ENCODE assay signal across 15 cellular contexts in the genomic region with DNA sequence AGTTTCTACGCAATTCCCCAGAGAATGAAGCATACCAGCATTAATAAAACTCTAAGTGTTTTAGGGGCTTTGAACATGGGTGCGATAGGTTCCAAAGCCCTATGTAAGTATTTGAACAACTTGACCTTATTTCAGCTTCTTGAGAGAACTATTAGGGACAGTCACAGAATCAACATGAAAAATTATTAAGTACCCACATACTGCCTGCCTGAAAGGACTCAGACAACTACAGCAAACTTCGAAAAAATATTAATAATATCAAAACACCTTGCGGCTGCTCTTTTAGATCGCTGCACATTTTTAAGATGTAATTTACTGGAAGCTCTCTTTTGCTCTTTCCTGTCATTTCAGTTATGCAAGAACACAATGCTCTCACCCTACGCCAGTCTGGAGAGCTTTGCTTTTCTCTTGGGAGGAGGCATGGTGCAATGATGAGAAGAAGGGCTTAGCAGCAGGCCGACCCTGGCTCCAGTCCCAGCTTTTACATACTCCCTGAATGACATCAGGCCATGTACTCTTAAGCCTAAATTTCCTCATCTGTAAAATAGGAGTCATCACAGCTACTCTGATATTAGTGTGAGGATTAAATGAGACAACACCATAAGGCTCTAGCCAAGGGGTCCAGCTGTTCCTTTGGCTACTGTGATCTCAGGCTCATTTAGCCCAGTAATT.
DNase-seq lines count a peak whose midpoint lies in the region; ATAC-seq, FAIRE-seq and TF ChIP-seq lines count a peak whose summit lies in the region.
"Had no signal": no experiment of that assay in that cellular context is flagged by ENCODE, and none has a peak within 500 bp of the region (broad histone marks: within the 10 kb centered on the region; RNA-seq: fewer than 3 reads in every experiment).

No MANE protein-coding gene starts in this region.

- ATAC-seq in left lung (peak; percentile 96), upper lobe of left lung (ENCODE audit: low FRiP score in 2 of 2) (peak; percentile 88 to 95)
- no peak for ATAC-seq in effector memory CD8-positive, alpha-beta T cell (replicated peaks)

- no peak overlapping the region for H3K27ac Mint-ChIP-seq in effector memory CD8-positive, alpha-beta T cell

- H3K4me3 ChIP-seq in choroid plexus epithelial cell (ENCODE audit: low read depth, low read length) (no peak overlapping the region), left lung (no peak overlapping the region), upper lobe of left lung (no peak overlapping the region)

- peak in 2 of 4 donors; percentile 77 to 86 for TF ChIP-seq EP300 in upper lobe of left lung (IDR thresholded peaks at IDR 0.05)

- intact Hi-C loops in left lung (cut with DNase I): no loop called here

- no peak for TF ChIP-seq POLR2A in upper lobe of left lung (IDR thresholded peaks at IDR 0.05)

- no peaks in the 10 kb centered on the region for H3K4me1 Mint-ChIP-seq in effector memory CD8-positive, alpha-beta T cell (ENCODE audit: low read depth in 2 of 2)

- H3K27me3 Mint-ChIP-seq in effector memory CD8-positive, alpha-beta T cell: no peaks in the 10 kb centered on the region

- WGBS in upper lobe of left lung, 2 donors: 59 to 67% methylated on average over 7 of the region's 7 CpGs

- no peaks in the 10 kb centered on the region for H3K36me3 Mint-ChIP-seq in effector memory CD8-positive, alpha-beta T cell (ENCODE audit: insufficient read depth)

- H3K27ac ChIP-seq in left lung (peak overlapping the region; percentile 15 to 19), upper lobe of left lung (peak overlapping the region in 3 of 4 donors; percentile 1 to 42 (median 4))
- H3K27ac ChIP-seq: 22Rv1 had no signal

- TF ChIP-seq CTCF in choroid plexus epithelial cell (conservative IDR thresholded peaks at IDR 0.05; ENCODE audit: low read depth, low read length) (no peak), left lung (IDR thresholded peaks at IDR 0.05) (no peak), upper lobe of left lung (IDR thresholded peaks at IDR 0.05) (no peak)

- H3K9me3 Mint-ChIP-seq in effector memory CD8-positive, alpha-beta T cell: peaks cover 0 to 2% of the 10 kb centered on the region in 2 donors

- DNase-seq in DMS 273 (lab: John Stamatoyannopoulos, UW; ENCODE audit: unreplicated experiment): peak; percentile 19
- DNase-seq in DMS 273 treated with DMSO at 0.1 percent for 48 hours (lab: John Stamatoyannopoulos, UW): no peak
- peak; percentile 81 for DNase-seq in choroid plexus epithelial cell (ENCODE audit: low read depth)
- peak; percentile 60 to 73 for DNase-seq in left lung
- peak in 1 of 2 donors; percentile 88 for DNase-seq in upper lobe of left lung
- no peak for DNase-seq in effector memory CD8-positive, alpha-beta T cell
- no peak for DNase-seq in HTR-8/SVneo (ENCODE audit: insufficient read length, low spot score)
- no peak for DNase-seq in 8988T
- DNase-seq: glutamatergic neuron; NCI-H1048; stimulated activated CD4-positive, alpha-beta T cell treated with anti-CD3 and anti-CD28 coated beads, Interleukin-12 subunit alpha, Interleukin-12 subunit beta, amount 100 ng/mL, for 4 hours; stimulated activated naive CD4-positive, alpha-beta T cell treated with Interleukin-2 at 50 U/mL for 16 hours; T-helper 2 cell had no signal

- FAIRE-seq in HTR-8/SVneo (lab: Jason Lieb, UNC): no peak
- FAIRE-seq: G401.6 had no signal

- no peaks in the 10 kb centered on the region for H3K36me3 ChIP-seq in left lung
- no peaks in the 10 kb centered on the region for H3K36me3 ChIP-seq in upper lobe of left lung

- H3K4me1 ChIP-seq in left lung (no peaks in the 10 kb centered on the region), upper lobe of left lung (peaks cover 0 to 13% (median 3%) of the 10 kb centered on the region in 4 donors)

- H3K9me3 ChIP-seq in left lung: no peaks in the 10 kb centered on the region
- no peaks in the 10 kb centered on the region for H3K9me3 ChIP-seq in upper lobe of left lung

- H3K4me3 Mint-ChIP-seq in effector memory CD8-positive, alpha-beta T cell: no peak overlapping the region

- H3K27me3 ChIP-seq in left lung (no peaks in the 10 kb centered on the region), upper lobe of left lung (no peaks in the 10 kb centered on the region)

Comparison
In these comparisons a context has a peak if more than half of its experiments do, and no peak if none do; other contexts are left out.
1. DNase-seq: peak in DMS 273 (single experiment), choroid plexus epithelial cell (single experiment) and left lung (2 of 2); none in DMS 273 treated with DMSO at 0.1 percent for 48 hours (single experiment), effector memory CD8-positive, alpha-beta T cell (0 of 3), HTR-8/SVneo (single experiment) and 8988T (single experiment).